ENCODE assay signal across 19 cellular contexts in the genomic region with DNA sequence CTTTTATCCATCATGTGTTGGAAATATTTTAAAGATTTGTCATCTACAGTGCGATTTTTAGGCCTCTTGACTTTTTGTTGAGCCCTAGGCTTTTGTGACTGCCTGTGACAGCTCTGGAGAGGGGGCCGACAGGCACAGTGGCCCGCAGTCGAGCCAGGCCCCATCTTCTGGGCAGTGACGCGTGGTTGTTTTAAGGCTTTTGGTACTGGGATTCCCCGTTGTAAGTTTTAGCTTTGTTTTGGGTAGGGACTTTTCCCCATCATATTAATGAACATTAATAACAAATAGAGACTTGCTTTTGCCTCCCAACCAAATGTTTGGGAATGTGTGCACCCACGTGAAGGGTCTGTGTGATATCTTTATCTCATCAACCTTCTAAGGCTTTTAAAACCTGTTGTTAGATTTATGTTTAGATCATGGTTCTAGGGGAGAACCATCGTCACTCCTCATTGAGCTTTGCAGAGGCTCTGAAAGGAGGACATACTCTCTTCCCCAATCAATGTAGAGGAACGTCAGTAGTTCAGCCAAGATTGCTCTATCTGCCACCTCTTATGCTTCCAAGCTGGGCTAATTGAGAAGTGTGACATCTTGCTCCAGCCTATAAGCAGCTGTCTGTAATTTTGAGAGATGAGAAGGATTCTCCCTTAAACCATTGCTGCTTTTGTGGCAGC. TPM values are rescaled to one million over a fixed set of nuclear protein-coding genes. Genes with fewer than 3 reads are reported as not detected.
DNase-seq lines count a peak whose midpoint lies in the region; ATAC-seq, FAIRE-seq and TF ChIP-seq lines count a peak whose summit lies in the region.
"Had no signal": no experiment of that assay in that cellular context is flagged by ENCODE, and none has a peak within 500 bp of the region (broad histone marks: within the 10 kb centered on the region; RNA-seq: fewer than 3 reads in every experiment).

No MANE protein-coding gene starts in this region.

- no peaks in the 10 kb centered on the region for H3K27me3 ChIP-seq in BLaER1 treated with 17β-estradiol and CSF1 and Interleukin-3, amounts not matched to agents 10 nM and 100 nM
- H3K27me3 ChIP-seq in SJCRH30 = no peaks in the 10 kb centered on the region
- H3K27me3 ChIP-seq in ovary = no peaks in the 10 kb centered on the region
- H3K27me3 ChIP-seq: MG63, testis had no signal

- H3K9ac ChIP-seq in BLaER1 treated with 17β-estradiol and CSF1 and Interleukin-3, amounts not matched to agents 10 nM and 100 nM = no peak overlapping the region

- peaks cover 76 to 85% of the 10 kb centered on the region in 2 donors for H3K4me1 Mint-ChIP-seq in immature natural killer cell

- peaks cover 13 to 19% (median 15%) of the 10 kb centered on the region in 3 donors for H3K27me3 Mint-ChIP-seq in immature natural killer cell (ENCODE audit: low read depth in 3 of 3)
- H3K27me3 Mint-ChIP-seq: activated CD8-positive, alpha-beta memory T cell treated with anti-CD3 and anti-CD28 coated beads, Interleukin-2, amount 10 ng/mL, durations not matched to agents 7 days and 5 days had no signal

- peaks cover 0 to 36% (median 21%) of the 10 kb centered on the region in 11 experiments; a peak in 9 of 22 replicates for H3K36me3 ChIP-seq in BLaER1 treated with 17β-estradiol and CSF1 and Interleukin-3, amounts not matched to agents 10 nM and 100 nM
- H3K36me3 ChIP-seq in SJCRH30 (no peaks in the 10 kb centered on the region; the same call in 1 of the 2 replicates), ovary (no peaks in the 10 kb centered on the region)
- H3K36me3 ChIP-seq: MG63 had no signal

- H3K36me3 Mint-ChIP-seq in immature natural killer cell = no peaks in the 10 kb centered on the region
- H3K36me3 Mint-ChIP-seq: activated CD8-positive, alpha-beta memory T cell treated with anti-CD3 and anti-CD28 coated beads, Interleukin-2, amount 10 ng/mL, durations not matched to agents 7 days and 5 days had no signal

- TF ChIP-seq CTCF in ovary (IDR thresholded peaks at IDR 0.05) = no peak

- H3K4me3 Mint-ChIP-seq in immature natural killer cell = no peak overlapping the region
- H3K4me3 Mint-ChIP-seq: activated CD8-positive, alpha-beta memory T cell treated with anti-CD3 and anti-CD28 coated beads, Interleukin-2, amount 10 ng/mL, durations not matched to agents 7 days and 5 days; activated naive CD4-positive, alpha-beta T cell treated with anti-CD3 and anti-CD28 coated beads for 36 hours had no signal

- intact Hi-C loops in ovary (cut with DNase I) = no loop called here

- no peaks in the 10 kb centered on the region for H3K9me3 ChIP-seq in BLaER1 treated with 17β-estradiol and CSF1 and Interleukin-3, amounts not matched to agents 10 nM and 100 nM (replicated peaks in 1 of 11)
- H3K9me3 ChIP-seq in SJCRH30 (replicated peaks) (no peaks in the 10 kb centered on the region), ovary (no peaks in the 10 kb centered on the region)
- H3K9me3 ChIP-seq: MG63, testis had no signal

- H3K4me2 ChIP-seq in BLaER1 treated with 17β-estradiol and CSF1 and Interleukin-3, amounts not matched to agents 10 nM and 100 nM = peak overlapping the region in 8 of 11 experiments; percentile 0 to 94 (median 22); a peak in 11 of 22 replicates

- no peak for TF ChIP-seq EP300 in ovary (IDR thresholded peaks at IDR 0.05)

- FAIRE-seq in GM12891 (lab: Jason Lieb, UNC) = no peak
- FAIRE-seq: astrocyte had no signal

- TF ChIP-seq POLR2A in GM12891 (IDR thresholded peaks at IDR 0.05; ENCODE audit: low read depth, low read length) (no peak), ovary (IDR thresholded peaks at IDR 0.05) (no peak)

- H3K27ac ChIP-seq in BLaER1 treated with 17β-estradiol and CSF1 and Interleukin-3, amounts not matched to agents 10 nM and 100 nM = peak overlapping the region in 4 of 11 experiments; percentile 0 to 30 (median 12); a peak in 5 of 22 replicates
- H3K27ac ChIP-seq in SJCRH30 = no peak overlapping the region
- H3K27ac ChIP-seq in ovary = no peak overlapping the region
- H3K27ac ChIP-seq: testis had no signal

- H4K20me1 ChIP-seq in BLaER1 treated with 17β-estradiol and CSF1 and Interleukin-3, amounts not matched to agents 10 nM and 100 nM = peaks cover 56 to 100% (median 98%) of the 10 kb centered on the region in 11 experiments

- H3K4me3 ChIP-seq in BLaER1 treated with 17β-estradiol and CSF1 and Interleukin-3, amounts not matched to agents 10 nM and 100 nM = no peak overlapping the region
- H3K4me3 ChIP-seq in SJCRH30 (no peak overlapping the region), ovary (no peak overlapping the region)
- H3K4me3 ChIP-seq: MG63, testis had no signal

- peak; percentile 43 for ATAC-seq in HG02798 (IDR thresholded peaks at IDR 0.05; ENCODE audit: poor library complexity, unreplicated experiment)
- ATAC-seq: activated CD4-positive, CD25-positive, alpha-beta regulatory T cell treated with anti-CD3 and anti-CD28 coated beads, Interleukin-2, amount 50 U/mL, for 24 hours; activated CD8-positive, alpha-beta memory T cell treated with anti-CD3 and anti-CD28 coated beads, Interleukin-2, amount 10 ng/mL, durations not matched to agents 7 days and 5 days had no signal

- no peaks in the 10 kb centered on the region for H3K9me3 Mint-ChIP-seq in immature natural killer cell
- H3K9me3 Mint-ChIP-seq: activated naive CD4-positive, alpha-beta T cell treated with anti-CD3 and anti-CD28 coated beads for 36 hours had no signal

- DNase-seq in GM12891 (ENCODE audit: insufficient read length, low spot score) (no peak), immature natural killer cell (no peak), SJCRH30 (no peak), NCI-H2081 treated with DMSO at 0.1 percent for 48 hours (lab: John Stamatoyannopoulos, UW) (no peak), ovary (no peak), ureter (ENCODE audit: low spot score) (no peak)
- DNase-seq: activated CD8-positive, alpha-beta memory T cell treated with anti-CD3 and anti-CD28 coated beads, Interleukin-2, amount 10 ng/mL, durations not matched to agents 7 days and 5 days; activated naive CD4-positive, alpha-beta T cell treated with anti-CD3 and anti-CD28 coated beads for 36 hours; MG63; NCI-H187; NCI-H446 treated with DMSO at 0.1 percent for 48 hours; SIG-M5; stimulated activated CD4-positive, alpha-beta T cell treated with anti-CD3 and anti-CD28 coated beads, Interleukin-2, amount 100 ng/mL, for 48 hours; testis had no signal

- peaks cover 81 to 100% (median 97%) of the 10 kb centered on the region in 10 experiments for H3K4me1 ChIP-seq in BLaER1 treated with 17β-estradiol and CSF1 and Interleukin-3, amounts not matched to agents 10 nM and 100 nM
- peaks cover 16% of the 10 kb centered on the region; the same call in 1 of the 2 replicates for H3K4me1 ChIP-seq in SJCRH30
- peaks cover 36% of the 10 kb centered on the region for H3K4me1 ChIP-seq in ovary (ENCODE audit: insufficient read depth)

- WGBS in ovary, 3 donors = 71 to 79% (median 75%) methylated on average over 10 of the region's 10 CpGs

- H3K27ac Mint-ChIP-seq in immature natural killer cell = peak overlapping the region in 5 of 6 donors; percentile 24 to 79 (median 76)
- H3K27ac Mint-ChIP-seq: activated CD8-positive, alpha-beta memory T cell treated with anti-CD3 and anti-CD28 coated beads, Interleukin-2, amount 10 ng/mL, durations not matched to agents 7 days and 5 days; activated naive CD4-positive, alpha-beta T cell treated with anti-CD3 and anti-CD28 coated beads for 36 hours had no signal

TF ChIP-seq in GM12891, 5 proteins besides CTCF, POLR2A, EP300 and RAD21:
- TF ChIP-seq SPI1 (IDR thresholded peaks at IDR 0.05; ENCODE audit: low read depth, low read length) (0 out of 2 replicates have a peak, but pooled peaks have one; percentile 17), POU2F2 (IDR thresholded peaks at IDR 0.05; ENCODE audit: low read depth, low read length) (no peak)

RNA-seq across cellular contexts. Expression of a gene that starts 34.6 kb away (rescaled TPM):
- 59.4 TPM for polyA plus RNA-seq in GM12891 (2012; ENCODE audit: low read depth, missing spikeins)
- polyA plus RNA-seq in immature natural killer cell (1 to 10 TPM; 3.5 to 7.2 (median 4.1) TPM), ovary (10 to 100 TPM; 34.5 to 64.7 TPM)
- 64.4 and 67.6 TPM in 2 replicates for total RNA-seq in SJCRH30 (2014; rRNA removed; shearing (Covaris generic))
- total RNA-seq in ovary (10 to 100 TPM; 28.4 to 71.2 (median 66.2) TPM), ureter (69.8 TPM)

RNA-seq across cellular contexts. Expression of a gene that starts 51.3 kb away (rescaled TPM):
- 0.18 TPM for polyA plus RNA-seq in GM12891 (2012; ENCODE audit: low read depth, missing spikeins)
- polyA plus RNA-seq in immature natural killer cell (not detected), ovary (not detected)
- not detected in 2 replicates for total RNA-seq in SJCRH30 (2014; rRNA removed; shearing (Covaris generic))
- total RNA-seq in ovary (not detected), ureter (not detected)
- total RNA-seq: activated CD8-positive, alpha-beta memory T cell treated with anti-CD3 and anti-CD28 coated beads, Interleukin-2, amount 10 ng/mL, durations not matched to agents 7 days and 5 days; activated naive CD4-positive, alpha-beta T cell treated with anti-CD3 and anti-CD28 coated beads for 36 hours; osteocyte; testis had no signal

RNA-seq across cellular contexts. Expression of a gene that starts 53.0 kb away (rescaled TPM):
- polyA plus RNA-seq in GM12891 (2012; ENCODE audit: low read depth, missing spikeins) = 3.3 TPM
- under 1 TPM in 1 of 3 donors, not detected in 2; 0.43 TPM for polyA plus RNA-seq in immature natural killer cell
- total RNA-seq in SJCRH30 (2014; rRNA removed; shearing (Covaris generic)) = 0.16 TPM in 1 of 2 replicates, not detected in the other
- 1 to 10 TPM in 3 of 7 donors, under 1 TPM in 3, not detected in 1; 0.25 to 2.7 (median 0.94) TPM for total RNA-seq in ovary
- polyA plus RNA-seq in ovary = 1 to 10 TPM; 3.2 to 4.0 TPM
- total RNA-seq in ureter = 0.68 TPM
- total RNA-seq: activated CD8-positive, alpha-beta memory T cell treated with anti-CD3 and anti-CD28 coated beads, Interleukin-2, amount 10 ng/mL, durations not matched to agents 7 days and 5 days; activated naive CD4-positive, alpha-beta T cell treated with anti-CD3 and anti-CD28 coated beads for 36 hours; astrocyte; osteocyte had no signal
